In the genomic region with DNA sequence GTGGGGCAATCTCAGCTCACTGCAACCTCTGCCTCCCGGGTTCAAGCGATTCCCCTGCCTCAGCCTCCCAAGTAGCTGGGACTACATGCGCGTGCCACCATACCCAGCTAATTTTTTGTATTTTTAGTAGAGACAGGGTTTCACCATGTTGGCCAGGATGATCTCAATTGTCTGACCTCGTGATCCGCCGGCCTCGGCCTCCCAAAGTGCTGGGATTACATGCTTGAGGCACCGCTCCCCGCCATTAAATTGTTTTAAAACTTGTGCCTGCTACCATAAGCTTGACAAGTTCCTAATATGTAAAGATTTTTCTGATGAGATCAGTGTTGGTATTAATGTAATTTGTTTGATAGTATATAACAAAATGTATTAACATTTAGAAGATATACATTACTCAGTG, we compare ENCODE assay signal across 7 cellular contexts. TPM values are rescaled to one million over a fixed set of nuclear protein-coding genes. Genes with fewer than 3 reads are reported as not detected.
DNase-seq lines count a peak whose midpoint lies in the region; ATAC-seq, FAIRE-seq and TF ChIP-seq lines count a peak whose summit lies in the region.
"Not testable (repeated sequence)": the region's sequence is repeated elsewhere in the genome, so short reads cannot be mapped to it uniquely, and the experiment has no call there.

No MANE protein-coding gene starts in this region.

- H3K9me2 ChIP-seq in GM23248 (ENCODE audit: insufficient read depth) = not testable (repeated sequence)

- not testable (repeated sequence) for H2AFZ ChIP-seq in GM23248; HepG2 (ENCODE audit: low read length)

- H4K20me1 ChIP-seq in GM23248 (ENCODE audit: insufficient read depth) (peaks cover 14% of the 10 kb centered on the region; the same call in 1 of the 2 replicates), HepG2 (ENCODE audit: insufficient read depth, low read length) (peaks cover 77% of the 10 kb centered on the region)

- not testable (repeated sequence) for FAIRE-seq in HepG2 (lab: Jason Lieb, UNC)

- H3F3A ChIP-seq in GM23248 (ENCODE audit: insufficient read depth) = peaks cover 38% of the 10 kb centered on the region

- peaks cover 63% of the 10 kb centered on the region for H3K4me1 Mint-ChIP-seq in CD4-positive, alpha-beta T cell (ENCODE audit: low read depth)
- peaks cover 40% of the 10 kb centered on the region for H3K4me1 Mint-ChIP-seq in activated CD4-positive, alpha-beta T cell treated with anti-CD3 and anti-CD28 coated beads, Interleukin-2, amount 10 ng/mL, durations not matched to agents 24 days and 14 days
- peaks cover 52% of the 10 kb centered on the region for H3K4me1 Mint-ChIP-seq in activated naive CD8-positive, alpha-beta T cell (ENCODE audit: low read depth)
- H3K4me1 Mint-ChIP-seq in chondrocyte (ENCODE audit: low read depth) = peaks cover 64% of the 10 kb centered on the region

- WGBS in GM23248 (ENCODE audit: low coverage in 1 of 2, low lambda C conversion rate in 2 of 2, missing lambda C conversion rate in 2 of 2), 2 experiments = 83 to 86% methylated on average over 10 of the region's 10 CpGs
- 94% methylated on average over 10 of the region's 10 CpGs for WGBS in HepG2 (ENCODE audit: low lambda C conversion rate)

- H3K9me3 ChIP-seq in CD4-positive, alpha-beta T cell (ENCODE audit: control insufficient read depth, low read length); GM23248 (ENCODE audit: low read depth); HepG2 (ENCODE audit: low read length); skeletal muscle satellite cell (replicated peaks; ENCODE audit: low read length): not testable (repeated sequence)

- H3K79me2 ChIP-seq in GM23248 (ENCODE audit: insufficient read depth) (peaks cover 98% of the 10 kb centered on the region), HepG2 (ENCODE audit: insufficient read depth, low read length) (peaks cover 88% of the 10 kb centered on the region)

- not testable (repeated sequence) for ATAC-seq in CD4-positive, alpha-beta T cell (ENCODE audit: poor library complexity); HepG2

- not testable (repeated sequence) for H3K9ac ChIP-seq in GM23248; HepG2 (ENCODE audit: insufficient read depth, low read depth, low read length); skeletal muscle satellite cell (ENCODE audit: low read depth, low read length)

- BruUV-seq in HepG2 (replicated peaks; lab: Mats Ljungman, UMichigan) = not testable (repeated sequence)

- H3K36me3 Mint-ChIP-seq in CD4-positive, alpha-beta T cell (ENCODE audit: low read depth) = peaks cover 32% of the 10 kb centered on the region
- H3K36me3 Mint-ChIP-seq in activated CD4-positive, alpha-beta T cell treated with anti-CD3 and anti-CD28 coated beads, Interleukin-2, amount 10 ng/mL, durations not matched to agents 24 days and 14 days (ENCODE audit: low read depth) = peaks cover 29% of the 10 kb centered on the region
- H3K36me3 Mint-ChIP-seq in activated naive CD8-positive, alpha-beta T cell; chondrocyte (ENCODE audit: low read depth): not testable (repeated sequence)

- peak overlapping the region; percentile 98 for H3K4me3 ChIP-seq in GM23248
- peak overlapping the region in 1 of 3 experiments; percentile 8; a peak in 2 of 6 replicates for H3K4me3 ChIP-seq in HepG2 (replicated peaks in 1 of 3; ENCODE audit: insufficient read depth in 1 of 3, low read depth in 2 of 3, low read length in 3 of 3)
- H3K4me3 ChIP-seq in skeletal muscle satellite cell (ENCODE audit: low read length) = not testable (repeated sequence)

- H3K27ac ChIP-seq in CD4-positive, alpha-beta T cell (ENCODE audit: low read depth, low read length); GM23248; HepG2 (ENCODE audit: extremely low read length, insufficient read depth, low read length): not testable (repeated sequence)

- intact Hi-C loops in CD4-positive, alpha-beta T cell (cut with DNase I, micrococcal nuclease); activated CD4-positive, alpha-beta T cell treated with anti-CD3 and anti-CD28 coated beads, Interleukin-2, amount 10 ng/mL, durations not matched to agents 24 days and 14 days (cut with micrococcal nuclease); HepG2 (cut with micrococcal nuclease; ENCODE audit: unreplicated experiment): not testable (repeated sequence)

- H3K27ac Mint-ChIP-seq in CD4-positive, alpha-beta T cell = peak overlapping the region; percentile 16
- not testable (repeated sequence) for H3K27ac Mint-ChIP-seq in activated CD4-positive, alpha-beta T cell treated with anti-CD3 and anti-CD28 coated beads, Interleukin-2, amount 10 ng/mL, durations not matched to agents 24 days and 14 days
- H3K27ac Mint-ChIP-seq in activated naive CD8-positive, alpha-beta T cell = peak overlapping the region; percentile 72
- peak overlapping the region; percentile 63 for H3K27ac Mint-ChIP-seq in chondrocyte (ENCODE audit: unreplicated experiment)

- not testable (repeated sequence) for TF ChIP-seq POLR2A in HepG2 (IDR thresholded peaks at IDR 0.05; ENCODE audit: insufficient read depth in 1 of 2, low read depth in 2 of 2, low read length in 2 of 2)

- H3K4me1 ChIP-seq in GM23248 (ENCODE audit: insufficient read depth) (peaks cover 53% of the 10 kb centered on the region), HepG2 (ENCODE audit: insufficient read depth, low read length) (peaks cover 81% of the 10 kb centered on the region), skeletal muscle satellite cell (ENCODE audit: control insufficient read depth, insufficient read depth, low read length) (peaks cover 11% of the 10 kb centered on the region)

- peak overlapping the region; percentile 84 for H3K4me2 ChIP-seq in GM23248 (ENCODE audit: unreplicated experiment)
- peak overlapping the region; percentile 78 for H3K4me2 ChIP-seq in HepG2 (ENCODE audit: low read depth, low read length)
- peak overlapping the region; percentile 54 for H3K4me2 ChIP-seq in skeletal muscle satellite cell (ENCODE audit: low read length)

- peaks cover 18% of the 10 kb centered on the region for H3K36me3 ChIP-seq in GM23248 (ENCODE audit: low read depth)
- peaks cover 16 to 30% of the 10 kb centered on the region in 2 experiments for H3K36me3 ChIP-seq in HepG2 (replicated peaks in 1 of 2; ENCODE audit: control insufficient read depth in 1 of 2, insufficient read depth in 2 of 2, low read length in 2 of 2)
- H3K36me3 ChIP-seq in skeletal muscle satellite cell (ENCODE audit: insufficient read depth, low read length) = peaks cover 18% of the 10 kb centered on the region

- not testable (repeated sequence) for TF ChIP-seq RAD21 in HepG2 (CRISPR knock-in tag; IDR thresholded peaks at IDR 0.05)

- POLR2A ChIA-PET in CD4-positive, alpha-beta T cell (lab: Charles Lee) = interaction anchor here (1.2 to 1.8 kb wide), 2 partner anchors 15 to 333 kb away, joined by 3 to 7 read pairs; a partner anchor contains a TSS
- POLR2A ChIA-PET in HepG2 (lab: Yijun Ruan, JAX) = interaction anchor here (1.5 to 4.1 kb wide), 6 partner anchors 15 to 333 kb away, joined by 3 to 25 read pairs (median 9); a partner anchor contains a TSS

- H3K9me3 Mint-ChIP-seq in CD4-positive, alpha-beta T cell; activated CD4-positive, alpha-beta T cell treated with anti-CD3 and anti-CD28 coated beads, Interleukin-2, amount 10 ng/mL, durations not matched to agents 24 days and 14 days; activated naive CD8-positive, alpha-beta T cell (ENCODE audit: low read depth); chondrocyte (ENCODE audit: low read depth): not testable (repeated sequence)

- not testable (repeated sequence) for H3K4me3 Mint-ChIP-seq in CD4-positive, alpha-beta T cell; activated CD4-positive, alpha-beta T cell treated with anti-CD3 and anti-CD28 coated beads, Interleukin-2, amount 10 ng/mL, durations not matched to agents 24 days and 14 days; chondrocyte (ENCODE audit: unreplicated experiment)
- peak overlapping the region; percentile 20 for H3K4me3 Mint-ChIP-seq in activated naive CD8-positive, alpha-beta T cell

- not testable (repeated sequence) for DNase-seq in CD4-positive, alpha-beta T cell; GM23248; chondrocyte (ENCODE audit: low spot score); HepG2 (ENCODE audit: low spot score)
- DNase-seq in activated CD4-positive, alpha-beta T cell treated with anti-CD3 and anti-CD28 coated beads, Interleukin-2, amount 10 ng/mL, durations not matched to agents 24 days and 14 days = peak; percentile 31

- TF ChIP-seq CTCF in CD4-positive, alpha-beta T cell (IDR thresholded peaks at IDR 0.05); chondrocyte (IDR thresholded peaks at IDR 0.05); HepG2 (CRISPR knock-in tag; IDR thresholded peaks at IDR 0.05): not testable (repeated sequence)

- CTCF ChIA-PET in CD4-positive, alpha-beta T cell (lab: Charles Lee) = interaction anchor here (0.6 to 2.1 kb wide), 2 partner anchors 15 to 28 kb away, joined by 3 to 6 read pairs; a partner anchor contains a TSS
- CTCF ChIA-PET in HepG2 (lab: Yijun Ruan, JAX; ENCODE audit: low intra/inter-chr PET ratio, low total read pairs) = not testable (repeated sequence)

- H3K27me3 Mint-ChIP-seq in CD4-positive, alpha-beta T cell; activated CD4-positive, alpha-beta T cell treated with anti-CD3 and anti-CD28 coated beads, Interleukin-2, amount 10 ng/mL, durations not matched to agents 24 days and 14 days; activated naive CD8-positive, alpha-beta T cell; chondrocyte (ENCODE audit: low read depth): not testable (repeated sequence)

- in situ Hi-C loops in GM23248 (cut with MboI); HepG2 (cut with HindIII; ENCODE audit: extremely low pct_ligation_motif_present, low pct_unique_long_range_greater_than_20kb): not testable (repeated sequence)

- not testable (repeated sequence) for H3K27me3 ChIP-seq in CD4-positive, alpha-beta T cell (ENCODE audit: control insufficient read depth, insufficient read depth, low read length); GM23248 (replicated peaks; ENCODE audit: insufficient read depth); HepG2 (ENCODE audit: control insufficient read depth in 1 of 2, insufficient read depth in 2 of 2, low read length in 2 of 2); skeletal muscle satellite cell (ENCODE audit: control insufficient read depth, insufficient read depth, low read length)

- TF ChIP-seq EP300 in HepG2 (IDR thresholded peaks at IDR 0.05; ENCODE audit: low read depth in 2 of 2, low read length in 2 of 2); HepG2 (CRISPR knock-in tag; IDR thresholded peaks at IDR 0.05; ENCODE audit: borderline replicate concordance): not testable (repeated sequence)

RNA-seq across cellular contexts. Expression of a gene that starts 3.8 kb away (rescaled TPM):
- total RNA-seq in CD4-positive, alpha-beta T cell = 10 to 100 TPM; 68.4 to 82.1 TPM
- total RNA-seq in GM23248 (2014; rRNA removed; shearing (Covaris generic)) = 246 and 295 TPM in 2 replicates
- 191 and 192 TPM in 2 replicates for polyA plus RNA-seq in GM23248 (2016; fragmentation: Nextera tagmentation; extraction: Ambion mirVana)
- total RNA-seq in activated CD4-positive, alpha-beta T cell treated with anti-CD3 and anti-CD28 coated beads, Interleukin-2, amount 10 ng/mL, durations not matched to agents 24 days and 14 days = 63.5 and 65.8 TPM in 2 replicates
- 244 to 267 TPM (median 246 TPM) in 3 replicates for total RNA-seq in chondrocyte
- total RNA-seq in HepG2 (2016; rRNA removed; fragmentation: Illumina TruSeq; extraction: Trizol) = 887 and 1,365 TPM in 2 replicates
- 59.6 and 60.8 TPM in 2 replicates for total RNA-seq in HepG2 (2016; cell fraction: cytosol; rRNA removed; fragmentation: Illumina TruSeq; extraction: Trizol; ENCODE audit: low read depth)
- 902 and 1,277 TPM in 2 replicates for total RNA-seq in HepG2 (2016; cell fraction: insoluble cytoplasmic fraction; rRNA removed; fragmentation: Illumina TruSeq; extraction: Trizol)
- total RNA-seq in HepG2 (2016; cell fraction: membrane; rRNA removed; fragmentation: Illumina TruSeq; extraction: Trizol) = 219 and 221 TPM in 2 replicates
- total RNA-seq in HepG2 (2016; cell fraction: nucleus; rRNA removed; fragmentation: Illumina TruSeq; extraction: Trizol) = 448 and 490 TPM in 2 replicates
- 372 and 403 TPM in 2 replicates for polyA plus RNA-seq in HepG2 (2011; rRNA removed)
- polyA plus RNA-seq in HepG2 (2011; cell fraction: cytosol; rRNA removed) = 263 and 365 TPM in 2 replicates
- 164 TPM in 2 replicates for polyA plus RNA-seq in HepG2 (2011; cell fraction: nucleus; rRNA removed)
- polyA plus RNA-seq in HepG2 (2012) = 336 and 361 TPM in 2 replicates
- polyA plus RNA-seq in HepG2 (2016; cell fraction: cytosol; fragmentation: Illumina TruSeq; extraction: Trizol; ENCODE audit: low read depth) = 11.9 and 12.8 TPM in 2 replicates
- 491 and 533 TPM in 2 replicates for polyA plus RNA-seq in HepG2 (2016; cell fraction: insoluble cytoplasmic fraction; fragmentation: Illumina TruSeq; extraction: Trizol; ENCODE audit: low read depth)
- polyA plus RNA-seq in HepG2 (2016; cell fraction: membrane; fragmentation: Illumina TruSeq; extraction: Trizol; ENCODE audit: low read depth) = 53.5 and 58.9 TPM in 2 replicates
- 175 and 191 TPM in 2 replicates for polyA plus RNA-seq in HepG2 (2016; cell fraction: nucleus; fragmentation: Illumina TruSeq; extraction: Trizol; ENCODE audit: insufficient read depth, low read depth)
- 120 and 863 TPM in 2 replicates for polyA minus RNA-seq in HepG2 (2011; rRNA and poly(A)+ RNA removed; ENCODE audit: low replicate concordance)
- polyA minus RNA-seq in HepG2 (2011; cell fraction: cytosol; rRNA and poly(A)+ RNA removed) = 860 and 1,029 TPM in 2 replicates
- polyA minus RNA-seq in HepG2 (2011; cell fraction: nucleus; rRNA and poly(A)+ RNA removed) = 974 and 1,148 TPM in 2 replicates
- total RNA-seq in skeletal muscle satellite cell (2012; rRNA removed) = 261 and 334 TPM in 2 replicates

RNA-seq across cellular contexts. Expression of a gene that starts 14.9 kb away (rescaled TPM):
- 10 to 100 TPM; 14.6 to 16.1 TPM for total RNA-seq in CD4-positive, alpha-beta T cell
- total RNA-seq in GM23248 (2014; rRNA removed; shearing (Covaris generic)) = 13.9 and 25.5 TPM in 2 replicates
- polyA plus RNA-seq in GM23248 (2016; fragmentation: Nextera tagmentation; extraction: Ambion mirVana) = 16.4 and 19.0 TPM in 2 replicates
- 23.1 and 24.9 TPM in 2 replicates for total RNA-seq in activated CD4-positive, alpha-beta T cell treated with anti-CD3 and anti-CD28 coated beads, Interleukin-2, amount 10 ng/mL, durations not matched to agents 24 days and 14 days
- 12.4 to 17.7 TPM (median 14.0 TPM) in 3 replicates for total RNA-seq in chondrocyte
- 110 and 160 TPM in 2 replicates for total RNA-seq in HepG2 (2016; rRNA removed; fragmentation: Illumina TruSeq; extraction: Trizol)
- 22.5 and 24.2 TPM in 2 replicates for total RNA-seq in HepG2 (2016; cell fraction: cytosol; rRNA removed; fragmentation: Illumina TruSeq; extraction: Trizol; ENCODE audit: low read depth)
- total RNA-seq in HepG2 (2016; cell fraction: insoluble cytoplasmic fraction; rRNA removed; fragmentation: Illumina TruSeq; extraction: Trizol) = 118 and 174 TPM in 2 replicates
- total RNA-seq in HepG2 (2016; cell fraction: membrane; rRNA removed; fragmentation: Illumina TruSeq; extraction: Trizol) = 29.0 and 39.1 TPM in 2 replicates
- total RNA-seq in HepG2 (2016; cell fraction: nucleus; rRNA removed; fragmentation: Illumina TruSeq; extraction: Trizol) = 61.9 and 71.2 TPM in 2 replicates
- 33.8 and 54.8 TPM in 2 replicates for polyA plus RNA-seq in HepG2 (2011; rRNA removed)
- polyA plus RNA-seq in HepG2 (2011; cell fraction: cytosol; rRNA removed) = 31.5 and 34.6 TPM in 2 replicates
- 39.5 and 46.0 TPM in 2 replicates for polyA plus RNA-seq in HepG2 (2011; cell fraction: nucleus; rRNA removed)
- 18.1 and 33.2 TPM in 2 replicates for polyA plus RNA-seq in HepG2 (2012)
- polyA plus RNA-seq in HepG2 (2016; cell fraction: cytosol; fragmentation: Illumina TruSeq; extraction: Trizol; ENCODE audit: low read depth) = 9.8 and 9.9 TPM in 2 replicates
- 134 and 143 TPM in 2 replicates for polyA plus RNA-seq in HepG2 (2016; cell fraction: insoluble cytoplasmic fraction; fragmentation: Illumina TruSeq; extraction: Trizol; ENCODE audit: low read depth)
- polyA plus RNA-seq in HepG2 (2016; cell fraction: membrane; fragmentation: Illumina TruSeq; extraction: Trizol; ENCODE audit: low read depth) = 15.6 and 17.8 TPM in 2 replicates
- polyA plus RNA-seq in HepG2 (2016; cell fraction: nucleus; fragmentation: Illumina TruSeq; extraction: Trizol; ENCODE audit: insufficient read depth, low read depth) = 90.7 and 93.9 TPM in 2 replicates
- 9.5 and 15.9 TPM in 2 replicates for polyA minus RNA-seq in HepG2 (2011; rRNA and poly(A)+ RNA removed; ENCODE audit: low replicate concordance)
- polyA minus RNA-seq in HepG2 (2011; cell fraction: cytosol; rRNA and poly(A)+ RNA removed) = 14.1 and 16.6 TPM in 2 replicates
- 42.9 and 52.1 TPM in 2 replicates for polyA minus RNA-seq in HepG2 (2011; cell fraction: nucleus; rRNA and poly(A)+ RNA removed)
- total RNA-seq in skeletal muscle satellite cell (2012; rRNA removed) = 26.6 and 34.9 TPM in 2 replicates
